Comparison of ENCODE assay signal across 20 cellular contexts in genomic region chr13:33665776-33666175, GRCh38.
A peak's percentile ranks its signal among the peaks of the same experiment; 100 is the strongest.
DNase-seq lines count a peak whose midpoint lies in the region; ATAC-seq and TF ChIP-seq lines count a peak whose summit lies in the region.
"Had no signal": no experiment of that assay in that cellular context is flagged by ENCODE, and none has a peak within 500 bp of the region (broad histone marks: within the 10 kb centered on the region; RNA-seq: fewer than 3 reads in every experiment).

No MANE protein-coding gene starts in this region.

- no peak for ATAC-seq in effector memory CD8-positive, alpha-beta T cell (replicated peaks)
- ATAC-seq: GM23338 had no signal

- H2BK120ac ChIP-seq in neuronal stem cell (ENCODE audit: low read depth, low read length): no peak overlapping the region

- H3K27ac ChIP-seq in neuronal stem cell (replicated peaks; ENCODE audit: low read length): peak overlapping the region; percentile 1
- H3K27ac ChIP-seq: 22Rv1; BLaER1 treated with 17β-estradiol and CSF1 and Interleukin-3, amounts not matched to agents 10 nM and 100 nM had no signal

- no peak overlapping the region for H2BK15ac ChIP-seq in neuronal stem cell (ENCODE audit: low read length)

- DNase-seq in AG10803 (ENCODE audit: low read depth) (peak; percentile 3), neuronal stem cell (ENCODE audit: low spot score) (no peak), DMS153 treated with DMSO at 0.1 percent for 48 hours (lab: John Stamatoyannopoulos, UW; ENCODE audit: unreplicated experiment) (no peak)
- no peak for DNase-seq in activated T-cell treated with anti-CD3 and anti-CD28 coated beads, Interleukin-2, amount 50 U/mL, for 48 hours
- DNase-seq in effector memory CD8-positive, alpha-beta T cell: no peak
- DNase-seq: AML-193; BE2C; CD4-positive, alpha-beta T cell; CD8-positive, alpha-beta memory T cell; DMS 273 treated with DMSO at 0.1 percent for 48 hours; DMS53; DMS79 treated with DMSO at 0.1 percent for 48 hours; GF-D8; HFFc6 had no signal

- H2AK5ac ChIP-seq in neuronal stem cell (ENCODE audit: low read depth, low read length): no peak overlapping the region

- H3K9me3 Mint-ChIP-seq in effector memory CD8-positive, alpha-beta T cell: no peaks in the 10 kb centered on the region
- H3K9me3 Mint-ChIP-seq: CD4-positive, alpha-beta T cell; GM23338 had no signal

- no peak overlapping the region for H4K91ac ChIP-seq in neuronal stem cell (ENCODE audit: low read depth, low read length, poor library complexity)

- no peaks in the 10 kb centered on the region for H3K36me3 ChIP-seq in endocrine pancreas (ENCODE audit: control insufficient read depth, insufficient read depth, low read length)
- no peaks in the 10 kb centered on the region for H3K36me3 ChIP-seq in neuronal stem cell (replicated peaks in 1 of 2; ENCODE audit: control insufficient read depth in 2 of 2, insufficient read depth in 2 of 2, low read length in 2 of 2)
- H3K36me3 ChIP-seq: BE2C; BLaER1 treated with 17β-estradiol and CSF1 and Interleukin-3, amounts not matched to agents 10 nM and 100 nM; HAP-1 had no signal

- H3K4ac ChIP-seq in neuronal stem cell (ENCODE audit: low read length): no peak overlapping the region

- no peak overlapping the region for H3K27ac Mint-ChIP-seq in effector memory CD8-positive, alpha-beta T cell
- H3K27ac Mint-ChIP-seq: CD14-positive monocyte; CD4-positive, alpha-beta T cell; CD8-positive, alpha-beta memory T cell; GM23338; HFFc6 had no signal

- TF ChIP-seq CTCF in AG10803 (conservative IDR thresholded peaks at IDR 0.05; ENCODE audit: low read length): no peak

- peaks cover 8 to 9% of the 10 kb centered on the region in 2 donors for H3K27me3 Mint-ChIP-seq in effector memory CD8-positive, alpha-beta T cell

- H3K4me1 Mint-ChIP-seq in effector memory CD8-positive, alpha-beta T cell (ENCODE audit: low read depth in 2 of 2): peaks cover 0 to 4% of the 10 kb centered on the region in 2 donors
- H3K4me1 Mint-ChIP-seq: CD14-positive monocyte, GM23338 had no signal

- H3K9ac ChIP-seq in endocrine pancreas (ENCODE audit: control insufficient read depth, insufficient read depth, low read length): no peak overlapping the region
- H3K9ac ChIP-seq in neuronal stem cell (ENCODE audit: low read depth, low read length, poor library complexity): no peak overlapping the region
- H3K9ac ChIP-seq: BLaER1 treated with 17β-estradiol and CSF1 and Interleukin-3, amounts not matched to agents 10 nM and 100 nM had no signal

- H3K27me3 ChIP-seq in endocrine pancreas (ENCODE audit: control insufficient read depth, insufficient read depth, low read length) (no peaks in the 10 kb centered on the region), neuronal stem cell (ENCODE audit: control insufficient read depth in 3 of 3, insufficient read depth in 3 of 3, low read depth in 1 of 3, low read length in 3 of 3) (no peaks in the 10 kb centered on the region)
- H3K27me3 ChIP-seq: BE2C; BLaER1 treated with 17β-estradiol and CSF1 and Interleukin-3, amounts not matched to agents 10 nM and 100 nM had no signal

- no CpG with 5 or more reads among the region's 2 CpGs for WGBS in neuronal stem cell (ENCODE audit: extremely low coverage in 2 of 2, insufficient read length in 2 of 2, insufficient replicate concordance in 1 of 2), 2 donors

- no peak overlapping the region for H3K18ac ChIP-seq in neuronal stem cell (ENCODE audit: low read length)

- no peaks in the 10 kb centered on the region for H3K36me3 Mint-ChIP-seq in effector memory CD8-positive, alpha-beta T cell (ENCODE audit: insufficient read depth)
- H3K36me3 Mint-ChIP-seq: CD14-positive monocyte had no signal

- H2BK5ac ChIP-seq in neuronal stem cell (ENCODE audit: low read length): no peak overlapping the region

- H3K9me3 ChIP-seq in endocrine pancreas (ENCODE audit: control insufficient read depth, low read length) (no peaks in the 10 kb centered on the region), neuronal stem cell (replicated peaks in 1 of 2; ENCODE audit: control insufficient read depth in 2 of 2, insufficient read depth in 1 of 2, low read depth in 1 of 2, low read length in 2 of 2) (no peaks in the 10 kb centered on the region)
- H3K9me3 ChIP-seq: BE2C, HAP-1 had no signal

- H3K79me1 ChIP-seq in neuronal stem cell (ENCODE audit: low read depth, low read length): no peaks in the 10 kb centered on the region

- H2BK12ac ChIP-seq in neuronal stem cell (ENCODE audit: low read length): no peak overlapping the region

- H3K4me3 ChIP-seq in AG10803 (ENCODE audit: low read length) (no peak overlapping the region), endocrine pancreas (ENCODE audit: control insufficient read depth, insufficient read depth, low read length) (peak overlapping the region; percentile 7), neuronal stem cell (ENCODE audit: low read length in 2 of 2) (no peak overlapping the region)
- H3K4me3 ChIP-seq: BLaER1 treated with 17β-estradiol and CSF1 and Interleukin-3, amounts not matched to agents 10 nM and 100 nM; GM23338; HAP-1 had no signal

- H3K23ac ChIP-seq in neuronal stem cell (ENCODE audit: low read depth, low read length, poor library complexity): no peak overlapping the region

- H3K4me1 ChIP-seq in endocrine pancreas (ENCODE audit: control insufficient read depth, insufficient read depth, low read length) (peaks cover 13% of the 10 kb centered on the region), neuronal stem cell (ENCODE audit: control insufficient read depth in 2 of 2, insufficient read depth in 1 of 2, low read depth in 1 of 2, low read length in 2 of 2) (peaks cover 0 to 3% of the 10 kb centered on the region in 2 donors)
- H3K4me1 ChIP-seq: BLaER1 treated with 17β-estradiol and CSF1 and Interleukin-3, amounts not matched to agents 10 nM and 100 nM; HAP-1 had no signal

- H3K14ac ChIP-seq in neuronal stem cell (ENCODE audit: low read length): no peak overlapping the region

- H2AFZ ChIP-seq in neuronal stem cell (ENCODE audit: low read length): peak overlapping the region; percentile 13
- H2AFZ ChIP-seq: GM23338 had no signal

- H3K4me3 Mint-ChIP-seq in effector memory CD8-positive, alpha-beta T cell: no peak overlapping the region
- H3K4me3 Mint-ChIP-seq: CD14-positive monocyte; CD4-positive, alpha-beta T cell; CD8-positive, alpha-beta memory T cell; GM23338; HFFc6 had no signal

- no peak overlapping the region for H4K8ac ChIP-seq in neuronal stem cell (ENCODE audit: low read depth, low read length)

- no peak overlapping the region for H3K4me2 ChIP-seq in neuronal stem cell (ENCODE audit: insufficient read depth, low read length, poor library complexity, severe bottlenecking)
- H3K4me2 ChIP-seq: BLaER1 treated with 17β-estradiol and CSF1 and Interleukin-3, amounts not matched to agents 10 nM and 100 nM; GM23338 had no signal
